1 cellular context compared by ENCODE assay signal in the genomic region with DNA sequence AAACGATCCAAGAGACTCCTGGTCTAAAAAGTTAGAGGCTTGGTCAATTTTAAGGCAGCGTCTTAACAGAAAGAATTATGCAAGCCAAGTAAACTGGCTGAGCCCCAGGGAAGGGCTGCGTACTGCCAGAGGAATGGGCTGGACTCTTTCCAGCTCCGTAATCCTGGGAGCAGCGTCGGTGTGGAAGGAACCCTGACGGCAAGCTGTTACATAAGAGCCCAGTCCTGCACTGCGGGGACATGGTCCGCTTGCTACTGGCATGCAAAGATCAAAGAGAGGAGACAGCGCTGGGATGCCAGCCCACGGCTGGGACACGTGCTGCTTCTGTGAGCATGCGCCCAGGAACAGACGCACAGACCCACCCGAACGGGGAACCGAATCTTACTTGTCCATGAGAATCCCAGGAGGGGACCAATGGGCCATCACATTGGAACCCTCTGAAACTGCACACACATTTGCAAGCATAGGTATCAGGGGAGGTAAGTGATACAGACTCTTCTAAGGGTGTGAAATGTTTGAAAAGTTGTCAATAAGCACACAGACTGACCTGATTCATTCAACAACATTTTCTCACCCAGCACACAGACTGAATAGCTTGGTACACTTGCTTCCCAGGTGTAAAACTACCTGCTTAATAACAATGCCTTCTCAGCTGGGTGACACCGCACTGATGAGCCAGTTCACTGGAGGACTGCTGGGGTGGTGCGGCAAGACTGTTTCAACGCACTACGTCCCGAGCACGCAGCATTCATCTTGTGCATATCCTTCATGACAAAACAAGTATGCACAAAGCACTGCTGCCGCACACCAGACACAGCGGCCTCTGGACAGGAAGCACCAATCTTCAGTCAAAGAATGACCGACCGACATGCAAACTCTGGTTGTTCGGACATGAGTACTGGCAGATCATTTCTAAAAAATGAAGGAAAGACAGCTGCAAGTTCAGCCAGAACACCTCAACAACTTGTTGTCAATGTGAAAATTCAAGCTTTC.
TF ChIP-seq lines count a peak whose summit lies in the region.

No MANE protein-coding gene starts in this region.

TF ChIP-seq in HEK293, 187 proteins besides CTCF, POLR2A, EP300 and RAD21 (continued from another document):
- TF ChIP-seq, protein P1, sequence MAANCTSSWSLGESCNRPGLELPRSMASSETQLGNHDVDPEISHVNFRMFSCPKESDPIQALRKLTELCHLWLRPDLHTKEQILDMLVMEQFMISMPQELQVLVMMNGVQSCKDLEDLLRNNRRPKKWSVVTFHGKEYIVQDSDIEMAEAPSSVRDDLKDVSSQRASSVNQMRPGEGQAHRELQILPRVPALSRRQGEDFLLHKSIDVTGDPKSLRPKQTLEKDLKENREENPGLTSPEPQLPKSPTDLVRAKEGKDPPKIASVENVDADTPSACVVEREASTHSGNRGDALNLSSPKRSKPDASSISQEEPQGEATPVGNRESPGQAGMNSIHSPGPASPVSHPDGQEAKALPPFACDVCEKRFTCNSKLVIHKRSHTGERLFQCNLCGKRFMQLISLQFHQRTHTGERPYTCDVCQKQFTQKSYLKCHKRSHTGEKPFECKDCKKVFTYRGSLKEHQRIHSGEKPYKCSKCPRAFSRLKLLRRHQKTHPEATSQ (tag by site-specific recombination; IDR thresholded peaks at IDR 0.05) = no peak
- TF ChIP-seq ZNF843 (tag by site-specific recombination; IDR thresholded peaks at IDR 0.05) (peak; percentile 36; the same call in 1 of the 2 replicates), ZNF37A (tag by site-specific recombination; IDR thresholded peaks at IDR 0.05) (no peak), ZNF629 (tag by site-specific recombination; IDR thresholded peaks at IDR 0.05) (peak; percentile 87), ZNF548 (tag by site-specific recombination; IDR thresholded peaks at IDR 0.05) (no peak), ZEB2 (tag by site-specific recombination; IDR thresholded peaks at IDR 0.05) (peak; percentile 86), BCL11A (tag by site-specific recombination; IDR thresholded peaks at IDR 0.05; ENCODE audit: low read depth) (0 out of 2 replicates have a peak, but pooled peaks have one; percentile 26), ZSCAN16 (tag by site-specific recombination; IDR thresholded peaks at IDR 0.05) (no peak), ZNF792 (tag by site-specific recombination; IDR thresholded peaks at IDR 0.05) (no peak), ZNF24 (tag by site-specific recombination; IDR thresholded peaks at IDR 0.05) (0 out of 2 replicates have a peak, but pooled peaks have one; percentile 28), ZBTB17 (tag by site-specific recombination; IDR thresholded peaks at IDR 0.05) (peak; percentile 87), ZBTB48 (tag by site-specific recombination; IDR thresholded peaks at IDR 0.05) (peak; percentile 78), ZIC2 (tag by site-specific recombination; IDR thresholded peaks at IDR 0.05) (peak; percentile 85), ZNF558 (tag by site-specific recombination; IDR thresholded peaks at IDR 0.05) (peak; percentile 12; the same call in 1 of the 2 replicates), ZNF302 (tag by site-specific recombination; IDR thresholded peaks at IDR 0.05; ENCODE audit: low read depth) (no peak), SP7 (tag by site-specific recombination; IDR thresholded peaks at IDR 0.05) (peak; percentile 75; the same call in 1 of the 2 replicates), GLIS1 (tag by site-specific recombination; IDR thresholded peaks at IDR 0.05) (peak; percentile 58), ZNF23 (tag by site-specific recombination; IDR thresholded peaks at IDR 0.05; ENCODE audit: borderline replicate concordance) (no peak), ZNF341 (tag by site-specific recombination; IDR thresholded peaks at IDR 0.05; ENCODE audit: low read depth) (peak; percentile 93), IKZF3 (tag by site-specific recombination; IDR thresholded peaks at IDR 0.05) (0 out of 2 replicates have a peak, but pooled peaks have one; percentile 34), ZNF391 (tag by site-specific recombination; IDR thresholded peaks at IDR 0.05; ENCODE audit: borderline replicate concordance, low read depth) (no peak), ZNF777 (tag by site-specific recombination; IDR thresholded peaks at IDR 0.05; ENCODE audit: borderline replicate concordance) (no peak), GLIS2 (tag by site-specific recombination; IDR thresholded peaks at IDR 0.05) (peak; percentile 48), TCF7L2 (IDR thresholded peaks at IDR 0.05; ENCODE audit: borderline replicate concordance, low read depth, low read length) (peak; percentile 53; the same call in 1 of the 2 replicates), ZNF10 (tag by site-specific recombination; IDR thresholded peaks at IDR 0.05) (0 out of 2 replicates have a peak, but pooled peaks have one; percentile 26), ZNF544 (tag by site-specific recombination; IDR thresholded peaks at IDR 0.05) (no peak)
- TF ChIP-seq, protein P2, sequence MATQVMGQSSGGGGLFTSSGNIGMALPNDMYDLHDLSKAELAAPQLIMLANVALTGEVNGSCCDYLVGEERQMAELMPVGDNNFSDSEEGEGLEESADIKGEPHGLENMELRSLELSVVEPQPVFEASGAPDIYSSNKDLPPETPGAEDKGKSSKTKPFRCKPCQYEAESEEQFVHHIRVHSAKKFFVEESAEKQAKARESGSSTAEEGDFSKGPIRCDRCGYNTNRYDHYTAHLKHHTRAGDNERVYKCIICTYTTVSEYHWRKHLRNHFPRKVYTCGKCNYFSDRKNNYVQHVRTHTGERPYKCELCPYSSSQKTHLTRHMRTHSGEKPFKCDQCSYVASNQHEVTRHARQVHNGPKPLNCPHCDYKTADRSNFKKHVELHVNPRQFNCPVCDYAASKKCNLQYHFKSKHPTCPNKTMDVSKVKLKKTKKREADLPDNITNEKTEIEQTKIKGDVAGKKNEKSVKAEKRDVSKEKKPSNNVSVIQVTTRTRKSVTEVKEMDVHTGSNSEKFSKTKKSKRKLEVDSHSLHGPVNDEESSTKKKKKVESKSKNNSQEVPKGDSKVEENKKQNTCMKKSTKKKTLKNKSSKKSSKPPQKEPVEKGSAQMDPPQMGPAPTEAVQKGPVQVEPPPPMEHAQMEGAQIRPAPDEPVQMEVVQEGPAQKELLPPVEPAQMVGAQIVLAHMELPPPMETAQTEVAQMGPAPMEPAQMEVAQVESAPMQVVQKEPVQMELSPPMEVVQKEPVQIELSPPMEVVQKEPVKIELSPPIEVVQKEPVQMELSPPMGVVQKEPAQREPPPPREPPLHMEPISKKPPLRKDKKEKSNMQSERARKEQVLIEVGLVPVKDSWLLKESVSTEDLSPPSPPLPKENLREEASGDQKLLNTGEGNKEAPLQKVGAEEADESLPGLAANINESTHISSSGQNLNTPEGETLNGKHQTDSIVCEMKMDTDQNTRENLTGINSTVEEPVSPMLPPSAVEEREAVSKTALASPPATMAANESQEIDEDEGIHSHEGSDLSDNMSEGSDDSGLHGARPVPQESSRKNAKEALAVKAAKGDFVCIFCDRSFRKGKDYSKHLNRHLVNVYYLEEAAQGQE (tag by site-specific recombination; IDR thresholded peaks at IDR 0.05) = peak; percentile 32; the same call in 1 of the 2 replicates
- TF ChIP-seq, protein P3, sequence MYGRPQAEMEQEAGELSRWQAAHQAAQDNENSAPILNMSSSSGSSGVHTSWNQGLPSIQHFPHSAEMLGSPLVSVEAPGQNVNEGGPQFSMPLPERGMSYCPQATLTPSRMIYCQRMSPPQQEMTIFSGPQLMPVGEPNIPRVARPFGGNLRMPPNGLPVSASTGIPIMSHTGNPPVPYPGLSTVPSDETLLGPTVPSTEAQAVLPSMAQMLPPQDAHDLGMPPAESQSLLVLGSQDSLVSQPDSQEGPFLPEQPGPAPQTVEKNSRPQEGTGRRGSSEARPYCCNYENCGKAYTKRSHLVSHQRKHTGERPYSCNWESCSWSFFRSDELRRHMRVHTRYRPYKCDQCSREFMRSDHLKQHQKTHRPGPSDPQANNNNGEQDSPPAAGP (tag by site-specific recombination; IDR thresholded peaks at IDR 0.05) = no peak
- TF ChIP-seq, protein P4, sequence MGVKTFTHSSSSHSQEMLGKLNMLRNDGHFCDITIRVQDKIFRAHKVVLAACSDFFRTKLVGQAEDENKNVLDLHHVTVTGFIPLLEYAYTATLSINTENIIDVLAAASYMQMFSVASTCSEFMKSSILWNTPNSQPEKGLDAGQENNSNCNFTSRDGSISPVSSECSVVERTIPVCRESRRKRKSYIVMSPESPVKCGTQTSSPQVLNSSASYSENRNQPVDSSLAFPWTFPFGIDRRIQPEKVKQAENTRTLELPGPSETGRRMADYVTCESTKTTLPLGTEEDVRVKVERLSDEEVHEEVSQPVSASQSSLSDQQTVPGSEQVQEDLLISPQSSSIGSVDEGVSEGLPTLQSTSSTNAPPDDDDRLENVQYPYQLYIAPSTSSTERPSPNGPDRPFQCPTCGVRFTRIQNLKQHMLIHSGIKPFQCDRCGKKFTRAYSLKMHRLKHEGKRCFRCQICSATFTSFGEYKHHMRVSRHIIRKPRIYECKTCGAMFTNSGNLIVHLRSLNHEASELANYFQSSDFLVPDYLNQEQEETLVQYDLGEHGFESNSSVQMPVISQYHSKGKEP (tag by site-specific recombination; IDR thresholded peaks at IDR 0.05) = peak; percentile 94
